21 cellular contexts compared by ENCODE assay signal in the genomic region with DNA sequence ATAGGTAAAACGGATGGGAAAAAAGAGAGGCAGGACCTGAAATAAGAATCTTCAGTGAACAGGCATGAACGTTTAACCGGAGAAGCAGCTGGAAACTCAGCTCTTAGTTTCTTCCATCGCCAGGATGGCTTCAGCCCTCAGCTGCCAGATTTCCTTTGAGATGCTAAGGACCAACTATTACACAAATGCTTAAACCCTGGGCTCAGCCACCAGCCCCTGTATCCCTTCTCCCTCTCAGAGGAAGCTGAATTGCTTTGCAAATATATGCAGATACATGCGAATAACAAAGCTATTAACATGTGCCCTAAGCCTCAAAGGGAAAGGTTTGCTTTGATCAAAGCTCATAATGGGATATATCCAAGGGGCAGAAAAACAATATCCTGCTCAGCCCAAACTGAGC.
"Had no signal": no experiment of that assay in that cellular context is flagged by ENCODE, and none has a peak within 500 bp of the region (broad histone marks: within the 10 kb centered on the region; RNA-seq: fewer than 3 reads in every experiment).

No MANE protein-coding gene starts in this region.

- H3K36me3 Mint-ChIP-seq: activated naive CD4-positive, alpha-beta T cell treated with anti-CD3 and anti-CD28 coated beads, Interleukin-2, amount 10 ng/mL, durations not matched to agents 7 days and 5 days; mesothelial cell of epicardium; stimulated activated effector memory CD8-positive, alpha-beta T cell treated with anti-CD3 and anti-CD28 coated beads, Interleukin-12 subunit alpha, Interleukin-12 subunit beta, amount 100 ng/mL, for 72 hours had no signal

- H3K4me3 Mint-ChIP-seq: activated B cell treated with CpG ODN at 0.5 μM for 24 hours; activated naive CD4-positive, alpha-beta T cell treated with anti-CD3 and anti-CD28 coated beads, Interleukin-2, amount 10 ng/mL, durations not matched to agents 7 days and 5 days; mesothelial cell of epicardium; naive thymus-derived CD8-positive, alpha-beta T cell; stimulated activated effector memory CD8-positive, alpha-beta T cell treated with anti-CD3 and anti-CD28 coated beads, Interleukin-12 subunit alpha, Interleukin-12 subunit beta, amount 100 ng/mL, for 72 hours; stimulated activated naive CD8-positive, alpha-beta T cell treated with anti-CD3 and anti-CD28 coated beads, Interleukin-15, amount 100 ng/mL, for 72 hours had no signal

- H3K27ac ChIP-seq: body of pancreas, foreskin keratinocyte, left ventricle myocardium inferior, tibial artery had no signal

- DNase-seq: activated B cell treated with CpG ODN at 0.5 μM for 24 hours; activated CD4-positive, alpha-beta T cell treated with anti-CD3 and anti-CD28 coated beads for 4 hours; activated CD4-positive, alpha-beta T cell treated with anti-CD3 and anti-CD28 coated beads, Interleukin-2, amount 50 U/mL, for 48 hours; activated effector memory CD4-positive, alpha-beta T cell treated with anti-CD3 and anti-CD28 coated beads, Interleukin-2, amount 50 U/mL, for 16 hours; activated naive CD4-positive, alpha-beta T cell treated with anti-CD3 and anti-CD28 coated beads, Interleukin-2, amount 10 ng/mL, durations not matched to agents 7 days and 5 days; activated T-cell treated with anti-CD3 and anti-CD28 coated beads for 4 hours; anterior cingulate cortex; body of pancreas; effector CD4-positive, alpha-beta T cell; foreskin keratinocyte; kidney glomerular epithelial cell; left ventricle myocardium inferior; naive thymus-derived CD8-positive, alpha-beta T cell; small intestine; stimulated activated CD4-positive, alpha-beta T cell treated with anti-CD3 and anti-CD28 coated beads, Interleukin-2, amount 100 ng/mL, for 24 hours; stimulated activated naive CD8-positive, alpha-beta T cell treated with anti-CD3 and anti-CD28 coated beads, Interleukin-15, amount 100 ng/mL, for 72 hours; T-helper 9 cell; tibial artery had no signal

- H3K9me3 Mint-ChIP-seq: activated B cell treated with CpG ODN at 0.5 μM for 24 hours; activated naive CD4-positive, alpha-beta T cell treated with anti-CD3 and anti-CD28 coated beads, Interleukin-2, amount 10 ng/mL, durations not matched to agents 7 days and 5 days; mesothelial cell of epicardium; naive thymus-derived CD8-positive, alpha-beta T cell; stimulated activated effector memory CD8-positive, alpha-beta T cell treated with anti-CD3 and anti-CD28 coated beads, Interleukin-12 subunit alpha, Interleukin-12 subunit beta, amount 100 ng/mL, for 72 hours; stimulated activated naive CD8-positive, alpha-beta T cell treated with anti-CD3 and anti-CD28 coated beads, Interleukin-15, amount 100 ng/mL, for 72 hours had no signal

- H3K27ac Mint-ChIP-seq: activated B cell treated with CpG ODN at 0.5 μM for 24 hours; activated naive CD4-positive, alpha-beta T cell treated with anti-CD3 and anti-CD28 coated beads, Interleukin-2, amount 10 ng/mL, durations not matched to agents 7 days and 5 days; mesothelial cell of epicardium; stimulated activated effector memory CD8-positive, alpha-beta T cell treated with anti-CD3 and anti-CD28 coated beads, Interleukin-12 subunit alpha, Interleukin-12 subunit beta, amount 100 ng/mL, for 72 hours; stimulated activated naive CD8-positive, alpha-beta T cell treated with anti-CD3 and anti-CD28 coated beads, Interleukin-15, amount 100 ng/mL, for 72 hours had no signal

- H3K27me3 ChIP-seq: body of pancreas had no signal

- ATAC-seq: body of pancreas; foreskin keratinocyte; naive thymus-derived CD8-positive, alpha-beta T cell; sciatic nerve; stimulated activated naive CD8-positive, alpha-beta T cell treated with anti-CD3 and anti-CD28 coated beads, Interleukin-15, amount 100 ng/mL, for 72 hours had no signal

- H3K9me3 ChIP-seq: body of pancreas, left ventricle myocardium inferior, tibial artery had no signal

- H3K36me3 ChIP-seq: left ventricle myocardium inferior, tibial artery had no signal

- H3K4me3 ChIP-seq: body of pancreas, left ventricle myocardium inferior, tibial artery had no signal

- H3K4me1 Mint-ChIP-seq: activated B cell treated with CpG ODN at 0.5 μM for 24 hours; activated naive CD4-positive, alpha-beta T cell treated with anti-CD3 and anti-CD28 coated beads, Interleukin-2, amount 10 ng/mL, durations not matched to agents 7 days and 5 days; mesothelial cell of epicardium; naive thymus-derived CD8-positive, alpha-beta T cell; stimulated activated effector memory CD8-positive, alpha-beta T cell treated with anti-CD3 and anti-CD28 coated beads, Interleukin-12 subunit alpha, Interleukin-12 subunit beta, amount 100 ng/mL, for 72 hours; stimulated activated naive CD8-positive, alpha-beta T cell treated with anti-CD3 and anti-CD28 coated beads, Interleukin-15, amount 100 ng/mL, for 72 hours had no signal

- H3K4me1 ChIP-seq: body of pancreas, foreskin keratinocyte, left ventricle myocardium inferior, tibial artery had no signal
